In the genomic region with DNA sequence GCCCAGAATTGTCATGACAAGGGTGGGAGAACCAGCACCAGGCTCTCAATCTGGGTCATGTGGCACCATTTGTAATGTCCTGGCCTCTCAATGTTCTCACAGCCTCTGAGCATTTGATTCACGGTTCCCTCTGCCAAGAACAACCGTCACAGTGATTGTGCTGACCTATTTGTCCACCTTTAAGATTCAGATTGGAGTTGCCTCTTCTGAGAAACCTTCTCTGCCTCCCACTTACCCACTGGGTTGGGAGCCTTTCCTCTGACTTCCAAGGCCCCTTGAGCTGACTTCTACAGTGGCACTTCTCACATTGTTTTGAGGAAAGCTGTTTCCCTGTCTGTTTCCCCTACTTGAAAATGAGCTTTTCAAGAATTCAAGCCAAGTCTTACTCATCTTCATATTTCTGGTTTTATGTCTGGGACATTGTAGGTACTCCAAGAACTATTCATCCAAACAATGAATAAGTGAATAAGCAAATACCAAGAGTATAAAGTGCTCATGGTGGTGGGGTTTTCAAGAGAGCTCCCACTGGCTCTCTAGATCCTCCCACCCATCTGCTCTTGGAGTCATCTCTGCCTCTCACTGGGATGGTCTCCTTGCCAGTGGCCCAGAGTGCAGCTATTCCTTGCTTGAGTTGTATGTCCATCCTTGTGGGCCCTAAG, we compare ENCODE assay signal across 15 cellular contexts.
A peak's percentile ranks its signal among the peaks of the same experiment; 100 is the strongest.
DNase-seq lines count a peak whose midpoint lies in the region; ATAC-seq, FAIRE-seq and TF ChIP-seq lines count a peak whose summit lies in the region.
"Had no signal": no experiment of that assay in that cellular context is flagged by ENCODE, and none has a peak within 500 bp of the region (broad histone marks: within the 10 kb centered on the region; RNA-seq: fewer than 3 reads in every experiment).

No MANE protein-coding gene starts in this region.

- ATAC-seq in RWPE2 (ENCODE audit: low read depth): no peak
- ATAC-seq in sciatic nerve: peak; percentile 39
- no peak for ATAC-seq in GM18870 (IDR thresholded peaks at IDR 0.05; ENCODE audit: unreplicated experiment)

- peaks cover 43% of the 10 kb centered on the region for H3K4me1 ChIP-seq in RWPE2 (ENCODE audit: insufficient read depth, poor library complexity, severe bottlenecking)

- H3K27ac ChIP-seq in RWPE2 (ENCODE audit: poor library complexity, severe bottlenecking): peak overlapping the region; percentile 99
- H3K27ac ChIP-seq: cardiac muscle cell, SJSA1, vagina had no signal

- peak; percentile 44 for DNase-seq in DMS53 (lab: John Stamatoyannopoulos, UW)
- DNase-seq in RWPE2 (ENCODE audit: low spot score): no peak
- DNase-seq in fibroblast of villous mesenchyme (ENCODE audit: low read depth): peak; percentile 49
- DNase-seq in sciatic nerve (ENCODE audit: low spot score): no peak
- DNase-seq in frontal cortex (ENCODE audit: low spot score in 2 of 2): no peak
- no peak for DNase-seq in activated T-cell treated with anti-CD3 and anti-CD28 coated beads, Interleukin-2, amount 50 U/mL, for 48 hours
- no peak for DNase-seq in NCI-H345 (lab: John Stamatoyannopoulos, UW)
- DNase-seq: activated CD4-positive, alpha-beta memory T cell treated with anti-CD3 and anti-CD28 coated beads, Interleukin-2, amount 10 ng/mL, durations not matched to agents 7 days and 5 days; activated effector memory CD4-positive, alpha-beta T cell treated with anti-CD3 and anti-CD28 coated beads, Interleukin-2, amount 50 U/mL, for 16 hours; NCI-H2029 had no signal

- FAIRE-seq in frontal cortex (lab: Jason Lieb, UNC): no peak
- FAIRE-seq: TTC549 had no signal

- no peaks in the 10 kb centered on the region for H3K27me3 ChIP-seq in RWPE2 (ENCODE audit: insufficient read depth, poor library complexity, severe bottlenecking)
- H3K27me3 ChIP-seq: cardiac muscle cell, SJSA1, vagina had no signal

- H3K9me3 ChIP-seq in RWPE2 (ENCODE audit: severe bottlenecking): no peaks in the 10 kb centered on the region
- H3K9me3 ChIP-seq: SJSA1, vagina had no signal

- no peak for TF ChIP-seq CTCF in RWPE2 (IDR thresholded peaks at IDR 0.05; ENCODE audit: poor library complexity, severe bottlenecking)
- TF ChIP-seq CTCF in fibroblast of villous mesenchyme (IDR thresholded peaks at IDR 0.05; ENCODE audit: insufficient read depth, low read depth, low read length): no peak

- H3K36me3 ChIP-seq in RWPE2 (ENCODE audit: low read depth): no peaks in the 10 kb centered on the region
- H3K36me3 ChIP-seq: cardiac muscle cell, SJSA1, vagina had no signal

- H3K4me3 ChIP-seq in RWPE2 (ENCODE audit: severe bottlenecking): no peak overlapping the region
- H3K4me3 ChIP-seq in fibroblast of villous mesenchyme (ENCODE audit: low read depth, low read length): no peak overlapping the region
- H3K4me3 ChIP-seq: cardiac muscle cell, SJSA1, vagina had no signal

- intact Hi-C loops in sciatic nerve (cut with DNase I): no loop called here

Comparison
In these comparisons a context has a peak if more than half of its experiments do, and no peak if none do; other contexts are left out.
1. DNase-seq: peak in DMS53 (single experiment) and fibroblast of villous mesenchyme (single experiment); none in RWPE2 (single experiment), sciatic nerve (single experiment), frontal cortex (0 of 2), activated T-cell treated with anti-CD3 and anti-CD28 coated beads, Interleukin-2, amount 50 U/mL, for 48 hours (0 of 2) and NCI-H345 (single experiment).